ENCODE assay signal across 18 cellular contexts in the genomic region with DNA sequence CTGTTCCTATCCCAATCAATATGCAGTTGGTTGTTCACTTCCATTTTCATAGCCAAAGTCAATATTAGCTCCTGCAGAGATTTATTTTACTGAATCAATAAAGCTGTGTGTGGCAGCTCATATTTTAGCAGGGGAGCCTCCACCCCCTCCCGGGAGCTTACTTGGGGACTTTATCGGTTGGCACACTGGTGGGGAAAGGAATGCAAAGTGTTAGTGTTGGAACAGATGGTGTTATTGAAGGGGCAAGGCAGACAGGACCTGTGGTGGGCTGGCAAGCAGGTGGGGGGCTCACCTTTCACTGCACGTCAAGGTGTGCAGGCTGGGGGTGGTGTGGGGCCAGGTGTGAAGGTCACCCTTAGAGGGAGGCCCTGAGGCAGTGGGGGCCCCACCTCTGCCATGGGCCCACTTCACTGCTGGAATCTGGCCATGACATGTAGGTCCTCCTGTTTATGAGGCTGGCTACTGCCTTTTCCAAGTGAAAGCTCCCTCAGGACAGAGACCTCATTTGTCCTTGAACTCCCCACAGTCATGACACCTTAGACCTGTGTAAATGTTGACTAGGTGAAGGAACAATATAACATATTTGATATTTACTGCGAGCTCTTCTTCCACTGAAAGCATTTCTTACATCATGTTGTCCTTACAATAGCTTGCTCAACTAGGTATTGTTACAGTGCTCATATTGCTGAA. TPM values are rescaled to one million over a fixed set of nuclear protein-coding genes. Genes with fewer than 3 reads are reported as not detected.
A peak's percentile ranks its signal among the peaks of the same experiment; 100 is the strongest.
DNase-seq lines count a peak whose midpoint lies in the region; ATAC-seq, FAIRE-seq and TF ChIP-seq lines count a peak whose summit lies in the region.
"Had no signal": no experiment of that assay in that cellular context is flagged by ENCODE, and none has a peak within 500 bp of the region (broad histone marks: within the 10 kb centered on the region; RNA-seq: fewer than 3 reads in every experiment).

No MANE protein-coding gene starts in this region.

- H3K9me1 ChIP-seq in K562 (ENCODE audit: control insufficient read depth, insufficient read depth, low read length): no peaks in the 10 kb centered on the region

- H3K27ac ChIP-seq in 22Rv1 (peak overlapping the region; percentile 34; the same call in 1 of the 2 replicates), K562 (ENCODE audit: extremely low read depth, low read depth, low read length) (no peak overlapping the region)
- H3K27ac ChIP-seq: adrenal gland, parathyroid adenoma, PC-9 had no signal

- ATAC-seq in K562: no peak
- ATAC-seq in left lobe of liver: peak; percentile 72
- no peak for ATAC-seq in GM19452 (IDR thresholded peaks at IDR 0.05; ENCODE audit: unreplicated experiment)
- ATAC-seq: activated T-helper 17 cell treated with anti-CD3 and anti-CD28 coated beads, Interleukin-2, amount 50 U/mL, for 72 hours; stimulated activated naive CD8-positive, alpha-beta T cell treated with anti-CD3 and anti-CD28 coated beads, Interleukin-15, amount 100 ng/mL, for 72 hours had no signal

- no peak for TF ChIP-seq CTCF in 22Rv1 (IDR thresholded peaks at IDR 0.05)
- TF ChIP-seq CTCF in K562 (IDR thresholded peaks at IDR 0.05 in 2 of 3, conservative IDR thresholded peaks at IDR 0.05 in 1 of 3; ENCODE audit: insufficient read depth in 2 of 3, low read depth in 1 of 3, low read length in 3 of 3): no peak

- TF ChIP-seq POLR2A in K562 (conservative IDR thresholded peaks at IDR 0.05): no peak

- in situ Hi-C loops in K562 (cut with MboI): no loop called here

- CTCF ChIA-PET in HEK293T (lab: Yijun Ruan, JAX): no interaction called here
- CTCF ChIA-PET in K562 (lab: Yijun Ruan, JAX; ENCODE audit: low intra/inter-chr PET ratio): no interaction called here

- no peaks in the 10 kb centered on the region for H3K9me3 ChIP-seq in K562 (replicated peaks; ENCODE audit: control insufficient read depth, insufficient read depth, low read depth, low read length)
- H3K9me3 ChIP-seq: adrenal gland, SK-N-SH had no signal

- POLR2A ChIA-PET in HEK293T (lab: Yijun Ruan, JAX) (interaction anchor here (1.6 kb wide), 1 partner anchor 44 kb away, joined by 5 read pairs; the partner anchor contains the start of gene SEC22A), K562 (lab: Yijun Ruan, JAX) (no interaction called here)

- no peaks in the 10 kb centered on the region for H4K20me1 ChIP-seq in K562 (replicated peaks; ENCODE audit: control insufficient read depth, insufficient read depth, low read length)

- DNase-seq in HEK293T (ENCODE audit: extremely low spot score): peak; percentile 1
- DNase-seq in K562 (ENCODE audit: extremely low read depth in 1 of 4, low spot score in 3 of 4): no peak
- peak; percentile 74 for DNase-seq in left lobe of liver (ENCODE audit: low spot score)
- DNase-seq in foreskin melanocyte: no peak
- no peak for DNase-seq in GM03348 (ENCODE audit: low spot score)
- no peak for DNase-seq in stimulated activated naive CD4-positive, alpha-beta T cell (lab: John Stamatoyannopoulos, UW)
- DNase-seq: activated CD4-positive, alpha-beta T cell treated with anti-CD3 and anti-CD28 coated beads, Interleukin-2, amount 50 U/mL, for 4 hours; NCI-H187; NCI-H526; PC-9; stimulated activated naive CD8-positive, alpha-beta T cell treated with anti-CD3 and anti-CD28 coated beads, Interleukin-15, amount 100 ng/mL, for 72 hours had no signal

- WGBS in K562 (ENCODE audit: insufficient coverage, low coverage, missing lambda C conversion rate): 92% methylated on average over 4 of the region's 4 CpGs

- no peak overlapping the region for H2AFZ ChIP-seq in K562 (ENCODE audit: low read depth, low read length)
- H2AFZ ChIP-seq: parathyroid adenoma, PC-9 had no signal

- intact Hi-C loops in K562 (cut with micrococcal nuclease): no loop called here

- no peaks in the 10 kb centered on the region for H3K4me1 ChIP-seq in K562 (replicated peaks in 1 of 2; ENCODE audit: control insufficient read depth in 2 of 2, insufficient read depth in 2 of 2, low read length in 2 of 2)
- H3K4me1 ChIP-seq: parathyroid adenoma had no signal

- no peak for TF ChIP-seq RAD21 in K562 (CRISPR knock-in tag; conservative IDR thresholded peaks at IDR 0.05 in 1 of 2, IDR thresholded peaks at IDR 0.05 in 1 of 2)

- TF ChIP-seq EP300 in K562 (IDR thresholded peaks at IDR 0.05; ENCODE audit: low read length): no peak

- BruUV-seq in K562 (replicated peaks; lab: Mats Ljungman, UMichigan): no TSS peak

- FAIRE-seq in K562 (lab: Jason Lieb, UNC): no peak
- FAIRE-seq: keratinocyte had no signal

- H3K4me3 ChIP-seq in K562: no peak overlapping the region
- H3K4me3 ChIP-seq: adrenal gland, PC-9 had no signal

- no peaks in the 10 kb centered on the region for H3K79me2 ChIP-seq in K562 (ENCODE audit: control insufficient read depth, insufficient read depth, low read length)
- H3K79me2 ChIP-seq: parathyroid adenoma had no signal

- H3K27me3 ChIP-seq in K562 (ENCODE audit: control insufficient read depth in 2 of 2, insufficient read depth in 2 of 2, low read length in 2 of 2): no peaks in the 10 kb centered on the region
- H3K27me3 ChIP-seq: adrenal gland had no signal

- no peak overlapping the region for H3K9ac ChIP-seq in K562 (ENCODE audit: insufficient read depth in 1 of 2, low read depth in 2 of 2, low read length in 2 of 2)
- H3K9ac ChIP-seq: parathyroid adenoma, SK-N-SH had no signal

- H3K4me2 ChIP-seq in K562 (ENCODE audit: insufficient read depth, low read length): no peak overlapping the region
- H3K4me2 ChIP-seq: PC-9, SK-N-SH had no signal

- H3K36me3 ChIP-seq in K562 (ENCODE audit: control insufficient read depth, insufficient read depth, low read length): peaks cover 65% of the 10 kb centered on the region; the same call in 2 of the 3 replicates

TF ChIP-seq in HEK293T, 16 proteins besides CTCF, POLR2A, EP300 and RAD21 (continues in another document):
- no peak for TF ChIP-seq L3MBTL2 (conservative IDR thresholded peaks at IDR 0.05)
- no peak for TF ChIP-seq ELF4 (IDR thresholded peaks at IDR 0.05)
- TF ChIP-seq TARDBP (IDR thresholded peaks at IDR 0.05): no peak
- TF ChIP-seq FOXM1 (IDR thresholded peaks at IDR 0.05; ENCODE audit: borderline replicate concordance): no peak
- TF ChIP-seq HDGF (IDR thresholded peaks at IDR 0.05; ENCODE audit: borderline replicate concordance): no peak
- TF ChIP-seq BHLHE40 (IDR thresholded peaks at IDR 0.05; ENCODE audit: borderline replicate concordance): no peak
- TF ChIP-seq SUZ12 (IDR thresholded peaks at IDR 0.05): no peak
- TF ChIP-seq CTBP1 (IDR thresholded peaks at IDR 0.05; ENCODE audit: borderline replicate concordance): no peak
- no peak for TF ChIP-seq NFRKB (IDR thresholded peaks at IDR 0.05)
- no peak for TF ChIP-seq LEF1 (IDR thresholded peaks at IDR 0.05; ENCODE audit: borderline replicate concordance)
- TF ChIP-seq FOXA1 (IDR thresholded peaks at IDR 0.05): no peak

TF ChIP-seq in K562, 482 proteins besides CTCF, POLR2A, EP300 and RAD21 (continues in another document):
- TF ChIP-seq, protein P1, sequence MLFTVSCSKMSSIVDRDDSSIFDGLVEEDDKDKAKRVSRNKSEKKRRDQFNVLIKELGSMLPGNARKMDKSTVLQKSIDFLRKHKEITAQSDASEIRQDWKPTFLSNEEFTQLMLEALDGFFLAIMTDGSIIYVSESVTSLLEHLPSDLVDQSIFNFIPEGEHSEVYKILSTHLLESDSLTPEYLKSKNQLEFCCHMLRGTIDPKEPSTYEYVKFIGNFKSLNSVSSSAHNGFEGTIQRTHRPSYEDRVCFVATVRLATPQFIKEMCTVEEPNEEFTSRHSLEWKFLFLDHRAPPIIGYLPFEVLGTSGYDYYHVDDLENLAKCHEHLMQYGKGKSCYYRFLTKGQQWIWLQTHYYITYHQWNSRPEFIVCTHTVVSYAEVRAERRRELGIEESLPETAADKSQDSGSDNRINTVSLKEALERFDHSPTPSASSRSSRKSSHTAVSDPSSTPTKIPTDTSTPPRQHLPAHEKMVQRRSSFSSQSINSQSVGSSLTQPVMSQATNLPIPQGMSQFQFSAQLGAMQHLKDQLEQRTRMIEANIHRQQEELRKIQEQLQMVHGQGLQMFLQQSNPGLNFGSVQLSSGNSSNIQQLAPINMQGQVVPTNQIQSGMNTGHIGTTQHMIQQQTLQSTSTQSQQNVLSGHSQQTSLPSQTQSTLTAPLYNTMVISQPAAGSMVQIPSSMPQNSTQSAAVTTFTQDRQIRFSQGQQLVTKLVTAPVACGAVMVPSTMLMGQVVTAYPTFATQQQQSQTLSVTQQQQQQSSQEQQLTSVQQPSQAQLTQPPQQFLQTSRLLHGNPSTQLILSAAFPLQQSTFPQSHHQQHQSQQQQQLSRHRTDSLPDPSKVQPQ (CRISPR knock-in tag; IDR thresholded peaks at IDR 0.05; ENCODE audit: borderline replicate concordance): no peak
- 0 out of 2 replicates have a peak, but pooled peaks have one; percentile 16 for TF ChIP-seq POLR2G (IDR thresholded peaks at IDR 0.05; ENCODE audit: low read depth, low read length)
- TF ChIP-seq SAFB2 (IDR thresholded peaks at IDR 0.05; ENCODE audit: borderline replicate concordance, low read depth, low read length, severe bottlenecking): no peak
- TF ChIP-seq NCOA6 (IDR thresholded peaks at IDR 0.05): no peak
- TF ChIP-seq ZC3H8 (IDR thresholded peaks at IDR 0.05): no peak

RNA-seq across cellular contexts. Expression of gene SEC22A, which starts 44.0 kb away (rescaled TPM):
- 18.1 and 37.0 TPM in 2 replicates for total RNA-seq in K562 (2011; cell fraction: chromatin; rRNA removed; ENCODE audit: low replicate concordance)
- 14.5 and 21.4 TPM in 2 replicates for total RNA-seq in K562 (2011; cell fraction: nucleolus; rRNA removed)
- total RNA-seq in K562 (2011; cell fraction: nucleoplasm; rRNA removed): 20.3 and 24.5 TPM in 2 replicates
- 9.5 and 13.3 TPM in 2 replicates for total RNA-seq in K562 (2014; rRNA removed)
- total RNA-seq in K562 (2014; rRNA removed; fragmentation: Illumina TruSeq; extraction: Trizol): 20.5 and 24.9 TPM in 2 replicates
- 18.5 and 19.5 TPM in 2 replicates for total RNA-seq in K562 (2015; rRNA removed; fragmentation: Illumina TruSeq; extraction: Trizol)
- 7.9 and 13.5 TPM in 2 replicates for total RNA-seq in K562 (2021)
- polyA plus RNA-seq in K562 (2011; rRNA removed): 26.6 and 32.3 TPM in 2 replicates
- 15.2 and 28.5 TPM in 2 replicates for polyA plus RNA-seq in K562 (2011; cell fraction: cytosol; rRNA removed)
- 14.0 and 25.8 TPM in 2 replicates for polyA plus RNA-seq in K562 (2011; cell fraction: nucleus; rRNA removed)
- polyA plus RNA-seq in K562 (2012): 11.0 and 14.3 TPM in 2 replicates
- 20.0 and 24.1 TPM in 2 replicates for polyA plus RNA-seq in K562 (2014; fragmentation: Illumina TruSeq; extraction: Trizol)
- polyA plus RNA-seq in K562 (2014; fragmentation: Nextera tagmentation; extraction: Ambion mirVana): 10 to 100 TPM; 35.7 to 44.5 TPM
- 13.5 and 18.6 TPM in 2 replicates for polyA plus RNA-seq in K562 (2014; rRNA removed)
- polyA minus RNA-seq in K562 (2011; rRNA and poly(A)+ RNA removed): 15.8 and 20.5 TPM in 2 replicates
- 4.4 and 9.3 TPM in 2 replicates for polyA minus RNA-seq in K562 (2011; cell fraction: cytosol; rRNA and poly(A)+ RNA removed)
- 10.4 and 15.9 TPM in 2 replicates for polyA minus RNA-seq in K562 (2011; cell fraction: nucleus; rRNA and poly(A)+ RNA removed)
- total RNA-seq in left lobe of liver: 7.7 TPM

Comparison
In these comparisons a context has a peak if more than half of its experiments do, and no peak if none do; other contexts are left out.
1. DNase-seq: peak in HEK293T (single experiment) and left lobe of liver (single experiment); none in K562 (0 of 4), foreskin melanocyte (single experiment), GM03348 (single experiment) and stimulated activated naive CD4-positive, alpha-beta T cell (0 of 6).